In the genomic region with DNA sequence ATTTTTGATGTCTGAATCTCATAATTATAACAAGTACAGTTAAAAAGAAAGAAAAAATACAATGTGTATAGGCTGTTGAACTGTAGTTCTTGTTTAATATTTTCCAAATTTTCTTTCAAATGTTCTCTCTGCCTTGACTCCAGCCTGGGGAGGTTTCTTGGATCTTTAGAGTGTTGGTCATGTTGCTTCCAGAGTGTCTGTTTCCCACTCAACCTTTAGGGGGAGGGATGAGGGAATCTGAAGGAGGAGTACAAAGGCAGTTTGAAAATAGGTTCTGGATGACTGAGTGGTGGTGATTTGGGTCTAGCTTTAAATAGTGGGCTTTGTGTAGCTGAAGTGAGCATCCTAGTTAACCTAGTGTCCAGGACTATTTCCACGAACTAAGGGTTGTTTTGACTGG, we compare ENCODE assay signal across 8 cellular contexts. TPM values are rescaled to one million over a fixed set of nuclear protein-coding genes. Genes with fewer than 3 reads are reported as not detected.
DNase-seq lines count a peak whose midpoint lies in the region; ATAC-seq and TF ChIP-seq lines count a peak whose summit lies in the region.

No MANE protein-coding gene starts in this region.

- H3K4me3 ChIP-seq in fibroblast of mammary gland (ENCODE audit: control insufficient read depth, low read depth, low read length) = peak overlapping the region; percentile 96

- no peaks in the 10 kb centered on the region for H3K36me3 Mint-ChIP-seq in activated CD4-positive, alpha-beta memory T cell treated with anti-CD3 and anti-CD28 coated beads for 36 hours

- DNase-seq in Daoy (ENCODE audit: low read depth) (peak; percentile 45), RKO (ENCODE audit: low spot score) (peak; percentile 74), fibroblast of mammary gland (ENCODE audit: low read depth) (peak; percentile 59), omental fat pad (ENCODE audit: low spot score) (no peak), SKM-1 (lab: John Stamatoyannopoulos, UW; ENCODE audit: unreplicated experiment) (no peak), ureter (ENCODE audit: low spot score) (no peak)
- no peak for DNase-seq in activated CD4-positive, alpha-beta memory T cell treated with anti-CD3 and anti-CD28 coated beads for 36 hours

- H3K9me3 Mint-ChIP-seq in activated CD4-positive, alpha-beta memory T cell treated with anti-CD3 and anti-CD28 coated beads for 36 hours = no peaks in the 10 kb centered on the region

- CTCF ChIA-PET in activated CD4-positive, alpha-beta memory T cell treated with anti-CD3 and anti-CD28 coated beads for 36 hours (lab: Charles Lee) = no interaction called here

- peaks cover 7% of the 10 kb centered on the region for H3K4me1 Mint-ChIP-seq in activated CD4-positive, alpha-beta memory T cell treated with anti-CD3 and anti-CD28 coated beads for 36 hours (ENCODE audit: low read depth)

- H3K4me3 Mint-ChIP-seq in activated CD4-positive, alpha-beta memory T cell treated with anti-CD3 and anti-CD28 coated beads for 36 hours = no peak overlapping the region

- H3K27me3 Mint-ChIP-seq in activated CD4-positive, alpha-beta memory T cell treated with anti-CD3 and anti-CD28 coated beads for 36 hours = no peaks in the 10 kb centered on the region

- no peak overlapping the region for H3K27ac Mint-ChIP-seq in activated CD4-positive, alpha-beta memory T cell treated with anti-CD3 and anti-CD28 coated beads for 36 hours

- ATAC-seq in omental fat pad (ENCODE audit: low FRiP score) (peak; percentile 49), HG02610 (IDR thresholded peaks at IDR 0.05; ENCODE audit: unreplicated experiment) (no peak)

- intact Hi-C loops in activated CD4-positive, alpha-beta memory T cell treated with anti-CD3 and anti-CD28 coated beads for 36 hours (cut with micrococcal nuclease) = no loop called here

- POLR2A ChIA-PET in activated CD4-positive, alpha-beta memory T cell treated with anti-CD3 and anti-CD28 coated beads for 36 hours (lab: Charles Lee) = no interaction called here

- peak; percentile 52 for TF ChIP-seq CTCF in fibroblast of mammary gland (conservative IDR thresholded peaks at IDR 0.05; ENCODE audit: control insufficient read depth, insufficient read depth, low read depth, low read length)
- TF ChIP-seq CTCF in omental fat pad (IDR thresholded peaks at IDR 0.05) = no peak

RNA-seq across cellular contexts. Expression of a gene that starts 2.0 kb away (rescaled TPM):
- 75.8 and 78.8 TPM in 2 replicates for total RNA-seq in Daoy (2014; rRNA removed; shearing (Covaris generic))
- total RNA-seq in omental fat pad (100 to 1,000 TPM in 2 of 4 donors, 10 to 100 TPM in 2; 85.5 to 174 (median 105) TPM), ureter (426 TPM)
- 1 to 10 TPM; 3.5 to 4.4 TPM for total RNA-seq in activated CD4-positive, alpha-beta memory T cell treated with anti-CD3 and anti-CD28 coated beads for 36 hours

RNA-seq across cellular contexts. Expression of a gene that starts 11.9 kb away (rescaled TPM):
- total RNA-seq in Daoy (2014; rRNA removed; shearing (Covaris generic)) = not detected in 2 replicates
- total RNA-seq in omental fat pad (not detected), ureter (not detected)
- not detected for total RNA-seq in activated CD4-positive, alpha-beta memory T cell treated with anti-CD3 and anti-CD28 coated beads for 36 hours

RNA-seq across cellular contexts. Expression of a gene that starts 22.3 kb away (rescaled TPM):
- 220 and 290 TPM in 2 replicates for total RNA-seq in Daoy (2014; rRNA removed; shearing (Covaris generic))
- total RNA-seq in omental fat pad (100 to 1,000 TPM; 101 to 123 (median 113) TPM), ureter (111 TPM)
- 100 to 1,000 TPM; 235 to 252 TPM for total RNA-seq in activated CD4-positive, alpha-beta memory T cell treated with anti-CD3 and anti-CD28 coated beads for 36 hours

RNA-seq across cellular contexts. Expression of a gene that starts 51.2 kb away (rescaled TPM):
- 161 and 167 TPM in 2 replicates for total RNA-seq in Daoy (2014; rRNA removed; shearing (Covaris generic))
- 10 to 100 TPM; 49.0 to 73.9 (median 68.8) TPM for total RNA-seq in omental fat pad
- total RNA-seq in activated CD4-positive, alpha-beta memory T cell treated with anti-CD3 and anti-CD28 coated beads for 36 hours = 10 to 100 TPM; 54.9 to 57.2 TPM
- total RNA-seq in ureter = 108 TPM

RNA-seq across cellular contexts. Expression of a gene that starts 51.6 kb away (rescaled TPM):
- 22.1 and 24.2 TPM in 2 replicates for total RNA-seq in Daoy (2014; rRNA removed; shearing (Covaris generic))
- 10 to 100 TPM; 10.7 to 14.4 (median 12.2) TPM for total RNA-seq in omental fat pad
- 10 to 100 TPM; 12.9 to 14.1 TPM for total RNA-seq in activated CD4-positive, alpha-beta memory T cell treated with anti-CD3 and anti-CD28 coated beads for 36 hours
- total RNA-seq in ureter = 12.7 TPM

Comparison
In these comparisons a context has a peak if more than half of its experiments do, and no peak if none do; other contexts are left out.
1. DNase-seq: peak in Daoy (single experiment), RKO (single experiment) and fibroblast of mammary gland (single experiment); none in omental fat pad (single experiment), activated CD4-positive, alpha-beta memory T cell treated with anti-CD3 and anti-CD28 coated beads for 36 hours (single experiment), SKM-1 (single experiment) and ureter (single experiment).
2. RNA of a gene that starts 2.0 kb away (total RNA-seq): 426 TPM in ureter (single experiment), 85.5 to 174 TPM in omental fat pad and 75.8 to 78.8 TPM in Daoy; 3.5 to 4.4 TPM in activated CD4-positive, alpha-beta memory T cell treated with anti-CD3 and anti-CD28 coated beads for 36 hours; every median in the first group is over 10 times any median in the second.